ENCODE assay signal across 13 cellular contexts in the genomic region with DNA sequence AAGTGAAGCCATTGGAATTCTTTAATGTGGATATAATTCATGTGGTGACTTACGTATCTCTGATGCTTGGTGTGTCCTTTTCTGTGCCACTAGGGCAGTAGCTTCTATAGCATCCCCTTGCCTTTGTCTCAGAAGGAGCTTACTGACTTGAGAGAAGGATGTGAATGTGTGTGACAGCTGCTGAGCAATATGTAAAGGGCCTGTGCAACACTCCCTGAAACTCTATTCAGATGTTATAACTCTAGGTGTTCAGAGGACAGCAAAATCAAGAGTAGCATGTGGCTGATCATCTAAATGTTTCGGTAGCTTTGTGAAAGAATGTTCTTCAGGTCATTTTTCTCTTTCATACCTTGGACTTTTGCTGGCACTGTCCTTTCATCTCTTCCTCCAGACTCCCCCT.
DNase-seq lines count a peak whose midpoint lies in the region; ATAC-seq and TF ChIP-seq lines count a peak whose summit lies in the region.
"Had no signal": no experiment of that assay in that cellular context is flagged by ENCODE, and none has a peak within 500 bp of the region (broad histone marks: within the 10 kb centered on the region; RNA-seq: fewer than 3 reads in every experiment).

No MANE protein-coding gene starts in this region.

- no peaks in the 10 kb centered on the region for H3K9me3 Mint-ChIP-seq in endothelial cell (ENCODE audit: unreplicated experiment)

- H3K36me3 Mint-ChIP-seq in endothelial cell (ENCODE audit: low read depth, unreplicated experiment), result no peaks in the 10 kb centered on the region

- peaks cover 8% of the 10 kb centered on the region for H3K4me1 Mint-ChIP-seq in endothelial cell (ENCODE audit: unreplicated experiment)
- H3K4me1 Mint-ChIP-seq: CD8-positive, alpha-beta memory T cell; T-cell had no signal

- H3K27ac Mint-ChIP-seq in endothelial cell (ENCODE audit: unreplicated experiment), result no peak overlapping the region
- H3K27ac Mint-ChIP-seq: CD8-positive, alpha-beta memory T cell; T-cell had no signal

- DNase-seq in germinal center (ENCODE audit: low spot score) (no peak), DMS114 treated with DMSO at 0.1 percent for 48 hours (lab: John Stamatoyannopoulos, UW; ENCODE audit: unreplicated experiment) (no peak), endothelial cell (ENCODE audit: low spot score) (no peak), NCI-H1694 treated with DMSO at 0.1 percent for 48 hours (lab: John Stamatoyannopoulos, UW) (no peak)
- DNase-seq: CD8-positive, alpha-beta memory T cell; GF-D8; NCI-H1694; NCI-H748 treated with DMSO at 0.1 percent for 48 hours; T-cell; T1000 had no signal

- no peak for TF ChIP-seq CTCF in endothelial cell (IDR thresholded peaks at IDR 0.05; ENCODE audit: unreplicated experiment)

- ATAC-seq in GM18868 (IDR thresholded peaks at IDR 0.05; ENCODE audit: unreplicated experiment) (peak; percentile 60), HG02623 (IDR thresholded peaks at IDR 0.05; ENCODE audit: unreplicated experiment) (peak; percentile 39), HG03432 (IDR thresholded peaks at IDR 0.05; ENCODE audit: unreplicated experiment) (peak; percentile 67)
- ATAC-seq: T-cell had no signal

- H3K4me3 Mint-ChIP-seq in endothelial cell (ENCODE audit: unreplicated experiment), result no peak overlapping the region
- H3K4me3 Mint-ChIP-seq: CD8-positive, alpha-beta memory T cell; T-cell had no signal

- no peaks in the 10 kb centered on the region for H3K27me3 Mint-ChIP-seq in endothelial cell (ENCODE audit: unreplicated experiment)
- H3K27me3 Mint-ChIP-seq: CD8-positive, alpha-beta memory T cell; T-cell had no signal
